In the genomic region with DNA sequence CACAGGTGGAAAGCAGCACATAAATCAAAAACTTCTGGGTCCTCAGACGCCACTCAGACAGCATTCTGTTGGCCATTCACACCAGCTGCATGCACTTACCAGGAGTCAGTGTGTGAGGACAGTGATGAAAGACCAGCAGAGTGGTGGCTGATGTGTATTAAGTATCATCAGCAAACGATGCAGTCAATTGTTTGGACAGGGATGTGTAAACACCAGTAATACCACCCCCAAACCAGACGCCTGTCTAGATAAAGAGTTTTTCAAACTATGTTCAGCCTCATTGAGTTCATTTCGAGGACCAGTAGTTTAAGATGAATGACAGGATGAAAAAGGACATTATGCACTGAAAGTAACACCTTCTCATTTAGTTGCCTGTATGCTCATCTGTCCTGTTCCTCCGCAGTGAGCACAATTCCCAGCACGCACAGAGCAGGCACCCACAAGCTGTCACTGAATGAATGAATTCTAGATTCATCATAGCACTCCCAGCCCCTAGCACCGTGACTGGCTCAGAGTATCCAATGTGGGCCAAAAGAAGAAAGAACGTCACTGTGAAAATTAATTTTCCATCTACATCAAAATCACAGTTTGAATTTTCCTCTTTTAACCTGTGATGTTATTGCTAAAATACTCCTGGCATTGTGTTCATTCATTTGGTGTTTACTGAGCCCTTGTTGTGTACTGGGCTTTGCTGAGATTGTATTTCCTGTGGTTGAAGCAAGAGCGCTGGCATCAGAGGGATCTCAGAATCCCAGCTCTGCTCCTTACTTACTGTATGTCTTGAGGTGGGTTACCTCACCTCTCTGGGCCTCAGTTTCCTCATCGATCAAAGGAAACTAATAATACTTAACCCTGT, we compare ENCODE assay signal across 15 cellular contexts.
DNase-seq lines count a peak whose midpoint lies in the region; TF ChIP-seq lines count a peak whose summit lies in the region.
"Had no signal": no experiment of that assay in that cellular context is flagged by ENCODE, and none has a peak within 500 bp of the region (broad histone marks: within the 10 kb centered on the region; RNA-seq: fewer than 3 reads in every experiment).

No MANE protein-coding gene starts in this region.

- H3K27me3 ChIP-seq in PC-9 (ENCODE audit: insufficient read depth, low read depth) (no peaks in the 10 kb centered on the region), BE2C (no peaks in the 10 kb centered on the region)

- peaks cover 11% of the 10 kb centered on the region for H3K4me1 ChIP-seq in PC-9 (replicated peaks; ENCODE audit: insufficient read depth)
- H3K4me1 ChIP-seq in BE2C: no peaks in the 10 kb centered on the region
- H3K4me1 ChIP-seq: spleen had no signal

- CTCF ChIA-PET in PC-9 (lab: Charles Lee): no interaction called here

- no peaks in the 10 kb centered on the region; the same call in 1 of the 2 replicates for H3F3A ChIP-seq in PC-9 (ENCODE audit: insufficient read depth, low read depth)

- BruUV-seq in PC-9 (replicated peaks; lab: Mats Ljungman, UMichigan): no TSS peak

- H3K27ac Mint-ChIP-seq in mesothelial cell of epicardium: no peak overlapping the region
- H3K27ac Mint-ChIP-seq: activated CD8-positive, alpha-beta memory T cell treated with anti-CD3 and anti-CD28 coated beads, Interleukin-2, amount 10 ng/mL, durations not matched to agents 7 days and 5 days; stimulated activated naive B cell treated with anti-CD40 and anti-IgM and Interleukin-4, amounts not matched to agents 10 μg/mL and 1 μg/mL and 100 μg/mL, for 72 hours; type B pancreatic cell had no signal

- no peak overlapping the region; the same call in 1 of the 2 replicates for H3K4me2 ChIP-seq in PC-9

- H4K20me1 ChIP-seq in PC-9 (ENCODE audit: insufficient read depth): no peaks in the 10 kb centered on the region

- H3K79me2 ChIP-seq in PC-9 (ENCODE audit: low read depth): no peaks in the 10 kb centered on the region

- H3K9me2 ChIP-seq in PC-9 (ENCODE audit: insufficient read depth): no peaks in the 10 kb centered on the region

- H3K4me3 Mint-ChIP-seq in mesothelial cell of epicardium: no peak overlapping the region
- H3K4me3 Mint-ChIP-seq: activated CD8-positive, alpha-beta memory T cell treated with anti-CD3 and anti-CD28 coated beads, Interleukin-2, amount 10 ng/mL, durations not matched to agents 7 days and 5 days; stimulated activated naive B cell treated with anti-CD40 and anti-IgM and Interleukin-4, amounts not matched to agents 10 μg/mL and 1 μg/mL and 100 μg/mL, for 72 hours; type B pancreatic cell had no signal

- no peaks in the 10 kb centered on the region for H3K9me3 ChIP-seq in PC-9 (ENCODE audit: insufficient read depth, low read depth)
- no peaks in the 10 kb centered on the region for H3K9me3 ChIP-seq in BE2C

- H3K36me3 Mint-ChIP-seq in mesothelial cell of epicardium: no peaks in the 10 kb centered on the region
- H3K36me3 Mint-ChIP-seq: activated CD8-positive, alpha-beta memory T cell treated with anti-CD3 and anti-CD28 coated beads, Interleukin-2, amount 10 ng/mL, durations not matched to agents 7 days and 5 days; stimulated activated naive B cell treated with anti-CD40 and anti-IgM and Interleukin-4, amounts not matched to agents 10 μg/mL and 1 μg/mL and 100 μg/mL, for 72 hours; type B pancreatic cell had no signal

- H3K4me1 Mint-ChIP-seq in mesothelial cell of epicardium: no peaks in the 10 kb centered on the region
- H3K4me1 Mint-ChIP-seq: activated CD8-positive, alpha-beta memory T cell treated with anti-CD3 and anti-CD28 coated beads, Interleukin-2, amount 10 ng/mL, durations not matched to agents 7 days and 5 days had no signal

- H3K27ac ChIP-seq in PC-9: no peak overlapping the region
- H3K27ac ChIP-seq: spleen had no signal

- POLR2A ChIA-PET in PC-9 (lab: Charles Lee; ENCODE audit: unreplicated experiment): no interaction called here

- H2AFZ ChIP-seq in PC-9: no peak overlapping the region

- H3K4me3 ChIP-seq in PC-9 (no peak overlapping the region), BE2C (ENCODE audit: low read depth, low read length) (no peak overlapping the region)
- H3K4me3 ChIP-seq: spleen had no signal

- H3K9me3 Mint-ChIP-seq in mesothelial cell of epicardium: no peaks in the 10 kb centered on the region
- H3K9me3 Mint-ChIP-seq: type B pancreatic cell had no signal

- no peak for TF ChIP-seq CTCF in PC-9 (conservative IDR thresholded peaks at IDR 0.05)
- TF ChIP-seq CTCF in BE2C (IDR thresholded peaks at IDR 0.05; ENCODE audit: low read depth, low read length): no peak
- TF ChIP-seq CTCF in mesothelial cell of epicardium (IDR thresholded peaks at IDR 0.05; ENCODE audit: unreplicated experiment): no peak

- intact Hi-C loops in PC-9 (cut with micrococcal nuclease; ENCODE audit: unreplicated experiment): no loop called here

- DNase-seq in Ammon's horn (ENCODE audit: low spot score) (peak; percentile 67), NCI-H1105 (lab: John Stamatoyannopoulos, UW) (peak; percentile 87), NCI-H345 (lab: John Stamatoyannopoulos, UW) (peak; percentile 98), glomerular visceral epithelial cell (ENCODE audit: extremely low spot score) (peak; percentile 7), T-helper 2 cell (no peak), PC-9 (no peak), BE2C (no peak), mesothelial cell of epicardium (ENCODE audit: low spot score in 2 of 2, unreplicated experiment in 2 of 2) (no peak)
- DNase-seq: activated CD8-positive, alpha-beta memory T cell treated with anti-CD3 and anti-CD28 coated beads, Interleukin-2, amount 10 ng/mL, durations not matched to agents 7 days and 5 days; activated gamma-delta T cell; aorta; GF-D8; spleen; stimulated activated naive B cell treated with anti-CD40 and anti-IgM and Interleukin-4, amounts not matched to agents 10 μg/mL and 1 μg/mL and 100 μg/mL, for 72 hours had no signal

- H3K36me3 ChIP-seq in PC-9 (ENCODE audit: low read depth): no peaks in the 10 kb centered on the region
- H3K36me3 ChIP-seq in BE2C: no peaks in the 10 kb centered on the region
- H3K36me3 ChIP-seq: spleen had no signal

- peaks cover 59% of the 10 kb centered on the region for H3K27me3 Mint-ChIP-seq in mesothelial cell of epicardium (ENCODE audit: low read depth)
- H3K27me3 Mint-ChIP-seq: activated CD8-positive, alpha-beta memory T cell treated with anti-CD3 and anti-CD28 coated beads, Interleukin-2, amount 10 ng/mL, durations not matched to agents 7 days and 5 days had no signal

Comparison
In these comparisons a context has a peak if more than half of its experiments do, and no peak if none do; other contexts are left out.
1. DNase-seq: peak in Ammon's horn (single experiment), NCI-H1105 (single experiment), NCI-H345 (single experiment) and glomerular visceral epithelial cell (single experiment); none in T-helper 2 cell (0 of 5), PC-9 (0 of 2), BE2C (single experiment) and mesothelial cell of epicardium (0 of 2).